ENCODE assay signal across 25 cellular contexts in genomic region chr1:36295390-36295789, GRCh38. TPM values are rescaled to one million over a fixed set of nuclear protein-coding genes. Genes with fewer than 3 reads are reported as not detected.
DNase-seq lines count a peak whose midpoint lies in the region; ATAC-seq and TF ChIP-seq lines count a peak whose summit lies in the region.
"Had no signal": no experiment of that assay in that cellular context is flagged by ENCODE, and none has a peak within 500 bp of the region (broad histone marks: within the 10 kb centered on the region; RNA-seq: fewer than 3 reads in every experiment).

No MANE protein-coding gene starts in this region.

- no peaks in the 10 kb centered on the region for H3K27me3 ChIP-seq in gastrocnemius medialis
- H3K27me3 ChIP-seq: neutrophil, SJSA1, upper lobe of right lung had no signal

- H3K27ac ChIP-seq in HEK293 (ENCODE audit: extremely low read depth, low read depth, low read length) (no peak overlapping the region), gastrocnemius medialis (peak overlapping the region; percentile 32 to 80 (median 50))
- H3K27ac ChIP-seq: SJSA1, upper lobe of right lung had no signal

- intact Hi-C loops in MCF 10A (cut with micrococcal nuclease) (no loop called here), gastrocnemius medialis (cut with DNase I; ENCODE audit: low total_unique reads) (no loop called here)

- no peak for TF ChIP-seq CTCF in HEK293 (tag by site-specific recombination; IDR thresholded peaks at IDR 0.05)
- no peak for TF ChIP-seq CTCF in MCF 10A (IDR thresholded peaks at IDR 0.05; ENCODE audit: unreplicated experiment)
- no peak for TF ChIP-seq CTCF in gastrocnemius medialis (IDR thresholded peaks at IDR 0.05 in 4 of 5, conservative IDR thresholded peaks at IDR 0.05 in 1 of 5)
- TF ChIP-seq CTCF in progenitor cell of endocrine pancreas (IDR thresholded peaks at IDR 0.05; ENCODE audit: unreplicated experiment) = no peak

- H3K9me3 ChIP-seq in HEK293 (ENCODE audit: control insufficient read depth, insufficient read depth, low read depth, low read length) (no peaks in the 10 kb centered on the region), gastrocnemius medialis (no peaks in the 10 kb centered on the region)
- H3K9me3 ChIP-seq: neutrophil, SJSA1, upper lobe of right lung had no signal

- H3K4me1 Mint-ChIP-seq in MCF 10A (ENCODE audit: insufficient read depth, unreplicated experiment) (peaks cover 16% of the 10 kb centered on the region), progenitor cell of endocrine pancreas (ENCODE audit: low read depth) (peaks cover 2% of the 10 kb centered on the region)
- H3K4me1 Mint-ChIP-seq: central memory CD8-positive, alpha-beta T cell had no signal

- H3K36me3 Mint-ChIP-seq in activated naive CD4-positive, alpha-beta T cell treated with anti-CD3 and anti-CD28 coated beads, Interleukin-2, amount 50 U/mL, for 72 hours = peaks cover 2 to 9% of the 10 kb centered on the region in 2 donors
- H3K36me3 Mint-ChIP-seq in MCF 10A (ENCODE audit: insufficient read depth, unreplicated experiment) (peaks cover 100% of the 10 kb centered on the region), progenitor cell of endocrine pancreas (ENCODE audit: insufficient read depth) (peaks cover 28% of the 10 kb centered on the region)

- POLR2A ChIA-PET in HEK293 (lab: Yijun Ruan, JAX) (interaction anchor here (0.7 to 1.3 kb wide), 2 partner anchors 11 to 123 kb away, joined by 3 to 4 read pairs; no protein-coding TSS in a partner anchor), MCF 10A (lab: Yijun Ruan, JAX) (interaction anchor here (1.1 to 1.8 kb wide), 3 partner anchors 10 to 37 kb away, joined by 3 to 6 read pairs (median 4); partner anchors contain the start of gene SH3D21)

- H3K9me3 Mint-ChIP-seq in activated naive CD4-positive, alpha-beta T cell treated with anti-CD3 and anti-CD28 coated beads, Interleukin-2, amount 50 U/mL, for 72 hours = no peaks in the 10 kb centered on the region
- H3K9me3 Mint-ChIP-seq in MCF 10A (ENCODE audit: unreplicated experiment) = no peaks in the 10 kb centered on the region
- H3K9me3 Mint-ChIP-seq in progenitor cell of endocrine pancreas (ENCODE audit: low read depth) = no peaks in the 10 kb centered on the region
- H3K9me3 Mint-ChIP-seq: central memory CD8-positive, alpha-beta T cell; T-cell had no signal

- no peak for DNase-seq in activated naive CD4-positive, alpha-beta T cell treated with anti-CD3 and anti-CD28 coated beads, Interleukin-2, amount 50 U/mL, for 72 hours (ENCODE audit: low spot score in 2 of 2)
- DNase-seq in activated naive CD4-positive, alpha-beta T cell (lab: John Stamatoyannopoulos, UW) = no peak
- DNase-seq in MCF 10A (ENCODE audit: unreplicated experiment) (no peak), gastrocnemius medialis (no peak), progenitor cell of endocrine pancreas (ENCODE audit: low spot score, unreplicated experiment) (no peak)
- DNase-seq in stimulated activated CD4-positive, alpha-beta T cell treated with anti-CD3 and anti-CD28 coated beads, Interleukin-2, amount 100 ng/mL, for 48 hours = no peak
- DNase-seq: activated T-cell treated with anti-CD3 and anti-CD28 coated beads, Interleukin-2, amount 50 U/mL, for 48 hours; DMS53; hypothalamus; immature natural killer cell; NCI-H1105; NCI-H2029; NCI-H2227 treated with DMSO at 0.1 percent for 48 hours; NCI-H69; stimulated activated CD8-positive, alpha-beta memory T cell treated with anti-CD3 and anti-CD28 coated beads, Interleukin-4, amount 100 ng/mL, for 48 hours; T-cell; upper lobe of right lung had no signal

- CTCF ChIA-PET in HEK293 (lab: Yijun Ruan, JAX) (interaction anchor here (0.6 to 1.3 kb wide), 3 partner anchors 10 to 195 kb away, joined by 3 to 6 read pairs (median 4); no protein-coding TSS in a partner anchor), MCF 10A (lab: Yijun Ruan, JAX) (no interaction called here)

- no peak for ATAC-seq in activated naive CD4-positive, alpha-beta T cell treated with anti-CD3 and anti-CD28 coated beads, Interleukin-2, amount 50 U/mL, for 72 hours
- ATAC-seq in gastrocnemius medialis = no peak
- no peak for ATAC-seq in HG03039 (IDR thresholded peaks at IDR 0.05; ENCODE audit: unreplicated experiment)
- ATAC-seq: T-cell, upper lobe of right lung had no signal

- H3K4me3 Mint-ChIP-seq in MCF 10A (ENCODE audit: unreplicated experiment) (no peak overlapping the region), progenitor cell of endocrine pancreas (ENCODE audit: low read depth) (no peak overlapping the region)
- H3K4me3 Mint-ChIP-seq: activated naive CD8-positive, alpha-beta T cell; B cell; central memory CD8-positive, alpha-beta T cell; immature natural killer cell; T-cell had no signal

- peaks cover 68 to 94% of the 10 kb centered on the region in 2 experiments for H3K36me3 ChIP-seq in HEK293 (ENCODE audit: control insufficient read depth in 2 of 2, insufficient read depth in 1 of 2, low read length in 2 of 2)
- peaks cover 0 to 78% of the 10 kb centered on the region in 2 donors for H3K36me3 ChIP-seq in gastrocnemius medialis

- H3K4me3 ChIP-seq in HEK293 (ENCODE audit: low read depth, low read length) = no peak overlapping the region
- no peak overlapping the region for H3K4me3 ChIP-seq in gastrocnemius medialis
- H3K4me3 ChIP-seq: SJSA1, upper lobe of right lung had no signal

- peak overlapping the region; percentile 49 to 50 for H3K27ac Mint-ChIP-seq in activated naive CD4-positive, alpha-beta T cell treated with anti-CD3 and anti-CD28 coated beads, Interleukin-2, amount 50 U/mL, for 72 hours
- H3K27ac Mint-ChIP-seq in MCF 10A (ENCODE audit: low read depth, unreplicated experiment) (peak overlapping the region; percentile 9), progenitor cell of endocrine pancreas (no peak overlapping the region)
- H3K27ac Mint-ChIP-seq: activated naive CD8-positive, alpha-beta T cell; B cell; T-cell had no signal

- TF ChIP-seq POLR2A in gastrocnemius medialis (IDR thresholded peaks at IDR 0.05) = no peak

- no TSS peak for BruUV-seq in MCF 10A (replicated peaks; lab: Mats Ljungman, UMichigan)

- H3K27me3 Mint-ChIP-seq in MCF 10A (ENCODE audit: insufficient read depth, unreplicated experiment) = no peaks in the 10 kb centered on the region
- no peaks in the 10 kb centered on the region for H3K27me3 Mint-ChIP-seq in progenitor cell of endocrine pancreas
- H3K27me3 Mint-ChIP-seq: activated naive CD8-positive, alpha-beta T cell; B cell; central memory CD8-positive, alpha-beta T cell; T-cell had no signal

- in situ Hi-C loops in gastrocnemius medialis (cut with MboI; ENCODE audit: low sequenced_read_pairs in 4 of 4) = loop anchor here in 1 of 4 donors (25.0 kb wide), 1 partner anchor 108 kb away; no protein-coding TSS in a partner anchor

- H3K4me1 ChIP-seq in HEK293 (ENCODE audit: control insufficient read depth, insufficient read depth, low read length) = no peaks in the 10 kb centered on the region
- peaks cover 14 to 42% of the 10 kb centered on the region in 2 donors for H3K4me1 ChIP-seq in gastrocnemius medialis

TF ChIP-seq in HEK293, 187 proteins besides CTCF, POLR2A, EP300 and RAD21 (continues in another document):
- peak; percentile 90 for TF ChIP-seq ZNF366 (tag by site-specific recombination; conservative IDR thresholded peaks at IDR 0.05)
- peak; percentile 98 for TF ChIP-seq PRDM1 (tag by site-specific recombination; IDR thresholded peaks at IDR 0.05)
- no peak for TF ChIP-seq ZNF518A (tag by site-specific recombination; conservative IDR thresholded peaks at IDR 0.05; ENCODE audit: low read depth)
- TF ChIP-seq ZNF660 (tag by site-specific recombination; IDR thresholded peaks at IDR 0.05) = no peak
- no peak for TF ChIP-seq ZNF354C (tag by site-specific recombination; IDR thresholded peaks at IDR 0.05; ENCODE audit: borderline replicate concordance, low read depth)
- no peak for TF ChIP-seq ZFHX2 (tag by site-specific recombination; conservative IDR thresholded peaks at IDR 0.05)

RNA-seq across cellular contexts. Expression of gene SH3D21, which starts 10.8 kb away (rescaled TPM):
- total RNA-seq in activated naive CD4-positive, alpha-beta T cell treated with anti-CD3 and anti-CD28 coated beads, Interleukin-2, amount 50 U/mL, for 72 hours = 10 to 100 TPM in 1 of 2 donors, 1 to 10 TPM in 1; 4.4 to 47.1 TPM
- total RNA-seq in MCF 10A (2022) (3.2 and 3.3 TPM in 2 replicates), gastrocnemius medialis (1 to 10 TPM in 1 of 4 donors, under 1 TPM in 3; 0.10 to 1.4 (median 0.46) TPM), progenitor cell of endocrine pancreas (10.6 and 11.0 TPM in 2 replicates)
- total RNA-seq: H4 had no signal

RNA-seq across cellular contexts. Expression of gene EVA1B, which starts 28.1 kb away (rescaled TPM):
- total RNA-seq in activated naive CD4-positive, alpha-beta T cell treated with anti-CD3 and anti-CD28 coated beads, Interleukin-2, amount 50 U/mL, for 72 hours = 1 to 10 TPM; 2.0 to 4.2 TPM
- total RNA-seq in MCF 10A (2022) = 4.8 and 5.7 TPM in 2 replicates
- 10 to 100 TPM; 10.0 to 19.9 (median 14.8) TPM for total RNA-seq in gastrocnemius medialis
- total RNA-seq in progenitor cell of endocrine pancreas = 11.8 and 14.1 TPM in 2 replicates
